9 cellular contexts compared by ENCODE assay signal in the genomic region with DNA sequence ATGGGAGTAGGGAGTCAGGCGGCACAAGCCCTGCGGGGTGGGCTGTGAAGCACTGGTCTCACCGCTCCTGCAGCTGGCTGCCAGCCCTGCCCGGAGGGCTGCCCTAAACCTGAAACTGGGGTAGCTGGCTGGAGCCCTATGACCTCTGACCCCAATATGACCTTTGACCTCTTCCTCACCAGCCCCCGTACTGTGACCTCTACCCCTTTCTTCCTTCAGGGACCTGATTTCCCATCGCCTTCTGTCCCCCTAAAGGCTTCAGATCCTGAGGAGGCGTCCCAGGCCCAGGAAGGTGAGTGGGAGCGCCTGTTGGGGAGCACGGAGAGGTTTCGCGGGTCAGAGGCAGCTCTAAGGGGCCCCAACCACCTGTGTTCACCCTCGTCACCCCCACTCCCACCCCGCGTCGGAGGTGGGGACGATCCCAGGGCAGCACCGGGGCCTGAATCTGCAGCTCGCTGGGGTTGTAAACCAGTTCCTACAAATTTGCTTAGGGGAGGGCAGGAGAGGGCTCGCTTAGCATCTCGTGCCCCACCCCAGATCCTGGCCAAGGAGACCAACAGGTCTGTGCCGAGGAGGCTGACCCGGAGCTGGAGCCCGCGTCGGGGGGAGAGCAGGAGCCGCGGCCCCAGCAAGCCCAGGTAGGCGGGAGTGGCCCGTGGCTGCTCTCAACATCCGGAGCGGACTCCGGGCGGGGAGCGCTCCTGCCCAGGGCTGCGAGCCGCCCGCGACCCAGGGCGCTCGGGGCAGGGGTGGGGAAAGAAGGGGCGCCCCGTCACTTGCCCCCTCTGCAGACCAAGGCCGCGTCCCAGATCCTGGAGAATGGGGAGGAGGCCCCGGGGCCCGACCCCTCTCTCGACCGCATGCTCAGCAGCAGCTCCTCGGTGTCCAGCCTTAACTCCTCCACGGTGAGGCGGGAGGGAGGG. TPM values are rescaled to one million over a fixed set of nuclear protein-coding genes. Genes with fewer than 3 reads are reported as not detected.
DNase-seq lines count a peak whose midpoint lies in the region; ATAC-seq and TF ChIP-seq lines count a peak whose summit lies in the region.
"Had no signal": no experiment of that assay in that cellular context is flagged by ENCODE, and none has a peak within 500 bp of the region (broad histone marks: within the 10 kb centered on the region; RNA-seq: fewer than 3 reads in every experiment).

No MANE protein-coding gene starts in this region.

- no peaks in the 10 kb centered on the region for H3K27me3 Mint-ChIP-seq in activated T-helper 17 cell treated with anti-CD3 and anti-CD28 coated beads, Interleukin-2, amount 50 U/mL, for 72 hours

- peaks cover 5% of the 10 kb centered on the region for H3K4me1 ChIP-seq in cardiac muscle cell (ENCODE audit: low read depth)

- DNase-seq in EL (peak; percentile 38), NCI-H2029 (lab: John Stamatoyannopoulos, UW) (peak; percentile 63), cardiac muscle cell (ENCODE audit: low read depth in 1 of 2, low spot score in 1 of 2) (peak; percentile 31 to 69), posterior vena cava (ENCODE audit: low spot score) (peak; percentile 74), erythroblast (lab: John Stamatoyannopoulos, UW) (no peak), midbrain (lab: John Stamatoyannopoulos, UW) (no peak)

- no peaks in the 10 kb centered on the region for H3K9me3 Mint-ChIP-seq in activated T-helper 17 cell treated with anti-CD3 and anti-CD28 coated beads, Interleukin-2, amount 50 U/mL, for 72 hours

- no peaks in the 10 kb centered on the region for H3K9me3 ChIP-seq in cardiac muscle cell (ENCODE audit: low read depth)

- no peak for TF ChIP-seq CTCF in cardiac muscle cell (IDR thresholded peaks at IDR 0.05; ENCODE audit: low read depth, low read length)

- ATAC-seq in activated T-helper 17 cell treated with anti-CD3 and anti-CD28 coated beads, Interleukin-2, amount 50 U/mL, for 72 hours (replicated peaks): peak; percentile 75
- no peak for ATAC-seq in GM18907 (IDR thresholded peaks at IDR 0.05; ENCODE audit: unreplicated experiment)

- peaks cover 10% of the 10 kb centered on the region for H3K36me3 Mint-ChIP-seq in activated T-helper 17 cell treated with anti-CD3 and anti-CD28 coated beads, Interleukin-2, amount 50 U/mL, for 72 hours (ENCODE audit: low read depth)

- intact Hi-C loops in posterior vena cava (cut with DNase I): no loop called here

- no peak overlapping the region for H3K27ac Mint-ChIP-seq in activated T-helper 17 cell treated with anti-CD3 and anti-CD28 coated beads, Interleukin-2, amount 50 U/mL, for 72 hours

- no peaks in the 10 kb centered on the region for H3K36me3 ChIP-seq in cardiac muscle cell

- H3K4me3 ChIP-seq in cardiac muscle cell: peak overlapping the region; percentile 47

- peak overlapping the region; percentile 67 for H3K4me3 Mint-ChIP-seq in activated T-helper 17 cell treated with anti-CD3 and anti-CD28 coated beads, Interleukin-2, amount 50 U/mL, for 72 hours

- H3K4me1 Mint-ChIP-seq in activated T-helper 17 cell treated with anti-CD3 and anti-CD28 coated beads, Interleukin-2, amount 50 U/mL, for 72 hours: peaks cover 11% of the 10 kb centered on the region

- no peak overlapping the region for H3K27ac ChIP-seq in cardiac muscle cell

- TF ChIP-seq POLR2A in erythroblast (IDR thresholded peaks at IDR 0.05; ENCODE audit: low read length): no peak

- no peaks in the 10 kb centered on the region for H3K27me3 ChIP-seq in cardiac muscle cell

RNA-seq across cellular contexts. Expression of gene SYTL1, which starts 7.3 kb away (rescaled TPM):
- total RNA-seq in activated T-helper 17 cell treated with anti-CD3 and anti-CD28 coated beads, Interleukin-2, amount 50 U/mL, for 72 hours: 10 to 100 TPM; 26.0 to 43.4 TPM
- total RNA-seq in cardiac muscle cell (14.7 and 23.5 TPM in 2 replicates), posterior vena cava (1 to 10 TPM; 1.6 to 1.9 TPM)
- 31.8 and 44.1 TPM in 2 replicates for polyA plus RNA-seq in cardiac muscle cell
- total RNA-seq: SK-MEL-5 had no signal

RNA-seq across cellular contexts. Expression of gene MAP3K6, which starts 17.6 kb away (rescaled TPM):
- 10 to 100 TPM in 1 of 2 donors, 1 to 10 TPM in 1; 7.3 to 15.2 TPM for total RNA-seq in activated T-helper 17 cell treated with anti-CD3 and anti-CD28 coated beads, Interleukin-2, amount 50 U/mL, for 72 hours
- total RNA-seq in cardiac muscle cell: 13.6 and 17.1 TPM in 2 replicates
- polyA plus RNA-seq in cardiac muscle cell: 12.7 and 17.8 TPM in 2 replicates
- 10 to 100 TPM; 72.8 to 94.3 TPM for total RNA-seq in posterior vena cava

RNA-seq across cellular contexts. Expression of gene FCN3, which starts 25.5 kb away (rescaled TPM):
- total RNA-seq in activated T-helper 17 cell treated with anti-CD3 and anti-CD28 coated beads, Interleukin-2, amount 50 U/mL, for 72 hours: not detected
- total RNA-seq in cardiac muscle cell: 0.18 and 3.6 TPM in 2 replicates
- polyA plus RNA-seq in cardiac muscle cell: 0.81 and 2.9 TPM in 2 replicates
- 10 to 100 TPM; 10.4 to 11.6 TPM for total RNA-seq in posterior vena cava
- total RNA-seq: SK-MEL-5 had no signal

RNA-seq across cellular contexts. Expression of gene TMEM222, which starts 27.2 kb away (rescaled TPM):
- 10 to 100 TPM; 29.0 to 39.6 TPM for total RNA-seq in activated T-helper 17 cell treated with anti-CD3 and anti-CD28 coated beads, Interleukin-2, amount 50 U/mL, for 72 hours
- 32.1 and 39.6 TPM in 2 replicates for total RNA-seq in cardiac muscle cell
- 55.2 and 60.5 TPM in 2 replicates for polyA plus RNA-seq in cardiac muscle cell
- 10 to 100 TPM; 25.0 to 26.7 TPM for total RNA-seq in posterior vena cava

RNA-seq across cellular contexts. Expression of gene CD164L2, which starts 34.0 kb away (rescaled TPM):
- not detected for total RNA-seq in activated T-helper 17 cell treated with anti-CD3 and anti-CD28 coated beads, Interleukin-2, amount 50 U/mL, for 72 hours
- total RNA-seq in cardiac muscle cell (0.24 TPM in 1 of 2 replicates, not detected in the other), posterior vena cava (not detected)
- 0.35 and 0.62 TPM in 2 replicates for polyA plus RNA-seq in cardiac muscle cell
- total RNA-seq: SK-MEL-5 had no signal

Comparison
In these comparisons a context has a peak if more than half of its experiments do, and no peak if none do; other contexts are left out.
1. DNase-seq: peak in EL (single experiment), NCI-H2029 (single experiment), cardiac muscle cell (2 of 2) and posterior vena cava (single experiment); none in erythroblast (0 of 2) and midbrain (single experiment).